ENCODE assay signal across 7 cellular contexts in the genomic region with DNA sequence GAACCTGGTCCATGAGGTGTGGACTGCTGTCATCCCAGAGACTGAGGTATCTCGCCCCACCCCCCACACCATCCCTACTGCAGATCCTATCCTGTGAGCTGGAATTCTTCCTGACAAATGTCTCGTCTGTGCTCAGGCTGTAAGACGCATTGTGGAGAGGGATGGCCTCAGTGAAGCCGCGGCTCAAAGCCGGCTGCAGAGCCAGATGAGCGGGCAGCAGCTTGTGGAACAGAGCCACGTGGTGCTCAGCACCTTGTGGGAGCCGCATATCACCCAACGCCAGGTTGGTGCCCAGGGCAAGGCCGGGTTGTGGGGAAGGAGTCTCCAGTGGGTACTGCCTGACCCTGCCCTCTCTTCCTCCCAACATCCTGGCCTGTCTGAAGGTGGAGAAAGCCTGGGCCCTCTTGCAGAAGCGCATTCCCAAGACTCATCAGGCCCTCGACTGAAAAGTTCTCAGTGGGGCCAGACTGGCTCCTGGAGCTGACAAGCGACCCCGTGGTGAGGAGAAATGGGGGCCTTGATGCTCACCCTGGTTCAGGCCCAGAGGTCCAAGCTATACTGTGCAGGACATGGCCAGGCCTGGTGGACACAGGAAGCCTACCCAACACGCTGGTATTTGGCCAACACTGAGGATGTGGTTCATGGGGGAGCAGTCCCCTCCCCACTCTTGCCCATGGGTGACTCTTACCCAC. TPM values are rescaled to one million over a fixed set of nuclear protein-coding genes. Genes with fewer than 3 reads are reported as not detected.
DNase-seq lines count a peak whose midpoint lies in the region; ATAC-seq and TF ChIP-seq lines count a peak whose summit lies in the region.
"Had no signal": no experiment of that assay in that cellular context is flagged by ENCODE, and none has a peak within 500 bp of the region (broad histone marks: within the 10 kb centered on the region; RNA-seq: fewer than 3 reads in every experiment).

No MANE protein-coding gene starts in this region.

- no peak for ATAC-seq in activated CD4-positive, CD25-positive, alpha-beta regulatory T cell treated with anti-CD3 and anti-CD28 coated beads, Interleukin-2, amount 50 U/mL, for 24 hours

- peak overlapping the region; percentile 96 for H3K27ac Mint-ChIP-seq in activated naive CD8-positive, alpha-beta T cell treated with anti-CD3 and anti-CD28 coated beads for 36 hours
- no peak overlapping the region for H3K27ac Mint-ChIP-seq in neural crest cell (ENCODE audit: unreplicated experiment)

- TF ChIP-seq CTCF in neural crest cell (conservative IDR thresholded peaks at IDR 0.05), result no peak

- no peak overlapping the region for H3K4me3 Mint-ChIP-seq in activated naive CD8-positive, alpha-beta T cell treated with anti-CD3 and anti-CD28 coated beads for 36 hours
- peak overlapping the region; percentile 94 for H3K4me3 Mint-ChIP-seq in neural crest cell

- DNase-seq in H7 (peak; percentile 34), neural crest cell (ENCODE audit: low read depth, low spot score) (no peak), caudate nucleus (lab: John Stamatoyannopoulos, UW) (no peak), dedifferentiated amniotic fluid mesenchymal stem cell (ENCODE audit: extremely low spot score) (no peak)
- no peak for DNase-seq in activated naive CD8-positive, alpha-beta T cell treated with anti-CD3 and anti-CD28 coated beads for 36 hours
- DNase-seq: NCI-H774 had no signal

- no peak overlapping the region for H3K27ac ChIP-seq in caudate nucleus (ENCODE audit: low read depth, low read length)

- peaks cover 36% of the 10 kb centered on the region for H3K36me3 Mint-ChIP-seq in activated naive CD8-positive, alpha-beta T cell treated with anti-CD3 and anti-CD28 coated beads for 36 hours
- peaks cover 5% of the 10 kb centered on the region for H3K36me3 Mint-ChIP-seq in neural crest cell (ENCODE audit: low read depth)

- H3K4me3 ChIP-seq in H7 (ENCODE audit: insufficient read depth, low read depth, low read length), result no peak overlapping the region

- H3K4me1 Mint-ChIP-seq in activated naive CD8-positive, alpha-beta T cell treated with anti-CD3 and anti-CD28 coated beads for 36 hours, result peaks cover 42% of the 10 kb centered on the region
- H3K4me1 Mint-ChIP-seq in neural crest cell, result peaks cover 27% of the 10 kb centered on the region

- H3K9me3 Mint-ChIP-seq in activated naive CD8-positive, alpha-beta T cell treated with anti-CD3 and anti-CD28 coated beads for 36 hours, result no peaks in the 10 kb centered on the region
- H3K9me3 Mint-ChIP-seq in neural crest cell, result no peaks in the 10 kb centered on the region

- no peaks in the 10 kb centered on the region for H3K27me3 ChIP-seq in H7 (ENCODE audit: control insufficient read depth, insufficient read depth, low read length)

- no peaks in the 10 kb centered on the region for H3K27me3 Mint-ChIP-seq in activated naive CD8-positive, alpha-beta T cell treated with anti-CD3 and anti-CD28 coated beads for 36 hours
- H3K27me3 Mint-ChIP-seq in neural crest cell (ENCODE audit: low read depth), result no peaks in the 10 kb centered on the region

- peaks cover 34% of the 10 kb centered on the region for H3K36me3 ChIP-seq in H7 (replicated peaks; ENCODE audit: control insufficient read depth, insufficient read depth, low read length)

RNA-seq across cellular contexts. Expression of a gene that starts 1.2 kb away (rescaled TPM):
- total RNA-seq in H7 (2014; rRNA removed; shearing (Covaris generic)), result 29.4 and 35.0 TPM in 2 replicates
- total RNA-seq in activated naive CD8-positive, alpha-beta T cell treated with anti-CD3 and anti-CD28 coated beads for 36 hours, result 10 to 100 TPM; 57.3 to 57.5 TPM
- 38.6 and 41.1 TPM in 2 replicates for total RNA-seq in neural crest cell

RNA-seq across cellular contexts. Expression of a gene that starts 3.7 kb away (rescaled TPM):
- total RNA-seq in H7 (2014; rRNA removed; shearing (Covaris generic)), result 56.1 and 59.2 TPM in 2 replicates
- 100 to 1,000 TPM; 111 TPM for total RNA-seq in activated naive CD8-positive, alpha-beta T cell treated with anti-CD3 and anti-CD28 coated beads for 36 hours
- 58.3 and 59.6 TPM in 2 replicates for total RNA-seq in neural crest cell

RNA-seq across cellular contexts. Expression of a gene that starts 11.9 kb away (rescaled TPM):
- 14.7 and 17.0 TPM in 2 replicates for total RNA-seq in H7 (2014; rRNA removed; shearing (Covaris generic))
- 10 to 100 TPM; 32.5 to 36.2 TPM for total RNA-seq in activated naive CD8-positive, alpha-beta T cell treated with anti-CD3 and anti-CD28 coated beads for 36 hours
- total RNA-seq in neural crest cell, result 44.6 and 47.8 TPM in 2 replicates

RNA-seq across cellular contexts. Expression of a gene that starts 12.9 kb away (rescaled TPM):
- total RNA-seq in H7 (2014; rRNA removed; shearing (Covaris generic)), result 1.1 and 2.9 TPM in 2 replicates
- under 1 TPM; 0.25 to 0.26 TPM for total RNA-seq in activated naive CD8-positive, alpha-beta T cell treated with anti-CD3 and anti-CD28 coated beads for 36 hours
- total RNA-seq in neural crest cell, result 1.2 and 1.9 TPM in 2 replicates

RNA-seq across cellular contexts. Expression of a gene that starts 29.6 kb away (rescaled TPM):
- total RNA-seq in H7 (2014; rRNA removed; shearing (Covaris generic)), result 36.9 and 43.9 TPM in 2 replicates
- total RNA-seq in activated naive CD8-positive, alpha-beta T cell treated with anti-CD3 and anti-CD28 coated beads for 36 hours, result 10 to 100 TPM; 10.6 to 13.6 TPM
- 20.5 and 21.2 TPM in 2 replicates for total RNA-seq in neural crest cell
